Comparison of ENCODE assay signal across 8 cellular contexts in genomic region chr2:231411871-231412615, GRCh38. TPM values are rescaled to one million over a fixed set of nuclear protein-coding genes. Genes with fewer than 3 reads are reported as not detected.
DNase-seq lines count a peak whose midpoint lies in the region; ATAC-seq, FAIRE-seq and TF ChIP-seq lines count a peak whose summit lies in the region.

No MANE protein-coding gene starts in this region.

- peaks cover 2% of the 10 kb centered on the region for H3K9me3 ChIP-seq in neuron (ENCODE audit: low read length)

- no peaks in the 10 kb centered on the region for H3K27me3 ChIP-seq in HL-60 (ENCODE audit: insufficient read depth, poor library complexity, severe bottlenecking)
- no peaks in the 10 kb centered on the region for H3K27me3 ChIP-seq in neuron (ENCODE audit: insufficient read depth, low read length)

- H3K9me3 Mint-ChIP-seq in activated T-helper 2 cell treated with anti-CD3 and anti-CD28 coated beads, Interferon-gamma antibody, Interleukin-2, Interleukin-4, amounts not matched to agents 10 μg/mL and 5 μg/mL and 100 μg/mL, durations not matched to agents 14 hours and 24 hours and 36 hours, result peaks cover 14% of the 10 kb centered on the region

- peaks cover 8% of the 10 kb centered on the region for H3K36me3 Mint-ChIP-seq in activated T-helper 2 cell treated with anti-CD3 and anti-CD28 coated beads, Interferon-gamma antibody, Interleukin-2, Interleukin-4, amounts not matched to agents 10 μg/mL and 5 μg/mL and 100 μg/mL, durations not matched to agents 14 hours and 24 hours and 36 hours (ENCODE audit: low read depth)

- H3K27ac ChIP-seq in HL-60 (replicated peaks), result no peak overlapping the region
- peak overlapping the region; percentile 45 for H3K27ac ChIP-seq in substantia nigra (ENCODE audit: low read depth, low read length, poor library complexity, severe bottlenecking)

- peak; percentile 86 for FAIRE-seq in RCC 7860 (lab: Jason Lieb, UNC)

- H3K4me1 Mint-ChIP-seq in activated T-helper 2 cell treated with anti-CD3 and anti-CD28 coated beads, Interferon-gamma antibody, Interleukin-2, Interleukin-4, amounts not matched to agents 10 μg/mL and 5 μg/mL and 100 μg/mL, durations not matched to agents 14 hours and 24 hours and 36 hours (ENCODE audit: low read depth), result peaks cover 3% of the 10 kb centered on the region

- no peak overlapping the region for H3K27ac Mint-ChIP-seq in activated T-helper 2 cell treated with anti-CD3 and anti-CD28 coated beads, Interferon-gamma antibody, Interleukin-2, Interleukin-4, amounts not matched to agents 10 μg/mL and 5 μg/mL and 100 μg/mL, durations not matched to agents 14 hours and 24 hours and 36 hours

- no peak overlapping the region for H3K4me3 Mint-ChIP-seq in activated T-helper 2 cell treated with anti-CD3 and anti-CD28 coated beads, Interferon-gamma antibody, Interleukin-2, Interleukin-4, amounts not matched to agents 10 μg/mL and 5 μg/mL and 100 μg/mL, durations not matched to agents 14 hours and 24 hours and 36 hours (ENCODE audit: low read depth)

- H3K4me1 ChIP-seq in neuron (ENCODE audit: insufficient read depth, low read length), result peaks cover 8% of the 10 kb centered on the region

- H3K4me3 ChIP-seq in HL-60 (replicated peaks; ENCODE audit: insufficient read depth, low read length) (peak overlapping the region; percentile 57), neuron (ENCODE audit: low read length) (peak overlapping the region; percentile 50)

- peak; percentile 86 for TF ChIP-seq CTCF in HL-60 (IDR thresholded peaks at IDR 0.05; ENCODE audit: insufficient read depth, low read length)

- H2AFZ ChIP-seq in neuron (ENCODE audit: low read depth, low read length), result peak overlapping the region; percentile 94

- intact Hi-C loops in activated T-helper 2 cell treated with anti-CD3 and anti-CD28 coated beads, Interferon-gamma antibody, Interleukin-2, Interleukin-4, amounts not matched to agents 10 μg/mL and 5 μg/mL and 100 μg/mL, durations not matched to agents 14 hours and 24 hours and 36 hours (cut with micrococcal nuclease), result loop anchor here (10.0 kb wide), 2 partner anchors 117 to 187 kb away; no protein-coding TSS in a partner anchor

- peak; percentile 95 for ATAC-seq in GM19468 (IDR thresholded peaks at IDR 0.05; ENCODE audit: extremely low read depth, unreplicated experiment)

- DNase-seq in DMS153 (lab: John Stamatoyannopoulos, UW) (peak; percentile 54), HL-60 (ENCODE audit: low read depth in 1 of 2, low spot score in 1 of 2) (peak in 1 of 2 experiments; percentile 82), RCC 7860 (ENCODE audit: low spot score) (peak; percentile 94), foreskin melanocyte (peak; percentile 69), substantia nigra (lab: John Stamatoyannopoulos, UW) (peak in 46 of 49 donors; percentile 14 to 89 (median 72))
- peak; percentile 43 for DNase-seq in activated T-helper 2 cell treated with anti-CD3 and anti-CD28 coated beads, Interferon-gamma antibody, Interleukin-2, Interleukin-4, amounts not matched to agents 10 μg/mL and 5 μg/mL and 100 μg/mL, durations not matched to agents 14 hours and 24 hours and 36 hours (ENCODE audit: low spot score)

- peaks cover 34% of the 10 kb centered on the region for H3K27me3 Mint-ChIP-seq in activated T-helper 2 cell treated with anti-CD3 and anti-CD28 coated beads, Interferon-gamma antibody, Interleukin-2, Interleukin-4, amounts not matched to agents 10 μg/mL and 5 μg/mL and 100 μg/mL, durations not matched to agents 14 hours and 24 hours and 36 hours (ENCODE audit: low read depth)

- H3K36me3 ChIP-seq in neuron (ENCODE audit: insufficient read depth, low read length), result no peaks in the 10 kb centered on the region

RNA-seq across cellular contexts. Expression of gene B3GNT7, which starts 16.5 kb away (rescaled TPM):
- 0.05 and 0.09 TPM in 2 replicates for total RNA-seq in activated T-helper 2 cell treated with anti-CD3 and anti-CD28 coated beads, Interferon-gamma antibody, Interleukin-2, Interleukin-4, amounts not matched to agents 10 μg/mL and 5 μg/mL and 100 μg/mL, durations not matched to agents 14 hours and 24 hours and 36 hours

RNA-seq across cellular contexts. Expression of gene NCL, which starts 52.2 kb away (rescaled TPM):
- 1,292 and 1,329 TPM in 2 replicates for total RNA-seq in activated T-helper 2 cell treated with anti-CD3 and anti-CD28 coated beads, Interferon-gamma antibody, Interleukin-2, Interleukin-4, amounts not matched to agents 10 μg/mL and 5 μg/mL and 100 μg/mL, durations not matched to agents 14 hours and 24 hours and 36 hours
